ENCODE assay signal across 1 cellular context in genomic region chr19:57812975-57813820, GRCh38.
TF ChIP-seq lines count a peak whose summit lies in the region.

No MANE protein-coding gene starts in this region.

TF ChIP-seq in K562, 482 proteins besides CTCF, POLR2A, EP300 and RAD21:
- TF ChIP-seq MEIS2 (IDR thresholded peaks at IDR 0.05; ENCODE audit: partially characterized antibody) (peak; percentile 27), PRDM10 (IDR thresholded peaks at IDR 0.05; ENCODE audit: partially characterized antibody) (peak; percentile 85)
